In genomic region chr18:48142353-48142752, GRCh38 we compare ENCODE assay signal across 24 cellular contexts.
"Had no signal": no experiment of that assay in that cellular context is flagged by ENCODE, and none has a peak within 500 bp of the region (broad histone marks: within the 10 kb centered on the region; RNA-seq: fewer than 3 reads in every experiment).

No MANE protein-coding gene starts in this region.

- H3K4me1 Mint-ChIP-seq: activated T-helper 17 cell treated with anti-CD3 and anti-CD28 coated beads, Interleukin-2, amount 50 U/mL, for 72 hours had no signal

- H3K27ac Mint-ChIP-seq: activated CD4-positive, alpha-beta memory T cell treated with anti-CD3 and anti-CD28 coated beads, Interleukin-2, amount 10 ng/mL, durations not matched to agents 7 days and 5 days; activated CD8-positive, alpha-beta memory T cell treated with anti-CD3 and anti-CD28 coated beads, Interleukin-2, amount 10 ng/mL, durations not matched to agents 7 days and 5 days; activated naive CD8-positive, alpha-beta T cell treated with anti-CD3 and anti-CD28 coated beads, Interleukin-2, amount 10 ng/mL, durations not matched to agents 7 days and 5 days; activated T-helper 17 cell treated with anti-CD3 and anti-CD28 coated beads, Interleukin-2, amount 50 U/mL, for 72 hours; endodermal cell had no signal

- ATAC-seq: activated CD8-positive, alpha-beta memory T cell treated with anti-CD3 and anti-CD28 coated beads, Interleukin-2, amount 10 ng/mL, durations not matched to agents 7 days and 5 days; activated T-helper 17 cell treated with anti-CD3 and anti-CD28 coated beads, Interleukin-2, amount 50 U/mL, for 72 hours; body of pancreas; left cardiac atrium had no signal

- H3K4me3 ChIP-seq: body of pancreas, dorsolateral prefrontal cortex, stomach had no signal

- H3K27me3 ChIP-seq: body of pancreas had no signal

- H3K27ac ChIP-seq: body of pancreas, dorsolateral prefrontal cortex, stomach had no signal

- DNase-seq: activated CD4-positive, alpha-beta memory T cell treated with anti-CD3 and anti-CD28 coated beads, Interleukin-2, amount 10 ng/mL, durations not matched to agents 7 days and 5 days; activated CD4-positive, alpha-beta T cell treated with anti-CD3 and anti-CD28 coated beads for 48 hours; activated CD4-positive, CD25-positive, alpha-beta regulatory T cell; activated CD8-positive, alpha-beta memory T cell treated with anti-CD3 and anti-CD28 coated beads, Interleukin-2, amount 10 ng/mL, durations not matched to agents 7 days and 5 days; activated naive CD4-positive, alpha-beta T cell; activated naive CD8-positive, alpha-beta T cell treated with anti-CD3 and anti-CD28 coated beads, Interleukin-2, amount 10 ng/mL, durations not matched to agents 7 days and 5 days; amygdala; body of pancreas; caudate nucleus; dorsolateral prefrontal cortex; endodermal cell; foreskin melanocyte; glutamatergic neuron; hippocampal formation; left cardiac atrium; mesendoderm; nucleus accumbens; retina; stimulated activated CD4-positive, alpha-beta T cell treated with anti-CD3 and anti-CD28 coated beads, Interleukin-1b, Interleukin-23, amount 100 ng/mL, for 48 hours; stomach; T-helper 1 cell; T-helper 9 cell had no signal

- H3K9me3 Mint-ChIP-seq: activated CD4-positive, alpha-beta memory T cell treated with anti-CD3 and anti-CD28 coated beads, Interleukin-2, amount 10 ng/mL, durations not matched to agents 7 days and 5 days; activated naive CD8-positive, alpha-beta T cell treated with anti-CD3 and anti-CD28 coated beads, Interleukin-2, amount 10 ng/mL, durations not matched to agents 7 days and 5 days; activated T-helper 17 cell treated with anti-CD3 and anti-CD28 coated beads, Interleukin-2, amount 50 U/mL, for 72 hours; endodermal cell; nephron had no signal

- H3K36me3 ChIP-seq: stomach had no signal

- H3K9me3 ChIP-seq: body of pancreas, stomach had no signal

- H3K4me3 Mint-ChIP-seq: activated CD4-positive, alpha-beta memory T cell treated with anti-CD3 and anti-CD28 coated beads, Interleukin-2, amount 10 ng/mL, durations not matched to agents 7 days and 5 days; activated CD8-positive, alpha-beta memory T cell treated with anti-CD3 and anti-CD28 coated beads, Interleukin-2, amount 10 ng/mL, durations not matched to agents 7 days and 5 days; activated naive CD8-positive, alpha-beta T cell treated with anti-CD3 and anti-CD28 coated beads, Interleukin-2, amount 10 ng/mL, durations not matched to agents 7 days and 5 days; activated T-helper 17 cell treated with anti-CD3 and anti-CD28 coated beads, Interleukin-2, amount 50 U/mL, for 72 hours; endodermal cell; nephron had no signal
